Comparison of ENCODE assay signal across 27 cellular contexts in the genomic region with DNA sequence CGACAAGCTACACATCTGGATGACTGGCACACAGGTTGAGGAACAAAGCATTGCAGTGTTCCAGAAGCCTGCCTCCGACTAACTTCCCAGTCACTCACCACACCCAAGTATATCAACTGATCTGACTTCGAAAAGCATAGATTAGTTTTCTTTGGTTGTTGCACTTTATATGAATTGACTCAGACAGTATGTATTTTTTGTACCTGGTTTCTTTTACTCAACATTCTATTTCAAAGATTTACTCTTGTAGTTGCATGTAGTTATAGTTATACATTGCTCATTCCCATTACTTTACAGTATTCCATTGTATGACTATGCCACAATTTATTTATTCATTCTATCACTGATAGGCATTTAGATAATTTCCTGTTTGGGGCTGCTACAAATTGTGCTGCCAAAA. TPM values are rescaled to one million over a fixed set of nuclear protein-coding genes. Genes with fewer than 3 reads are reported as not detected.
DNase-seq lines count a peak whose midpoint lies in the region; ATAC-seq, FAIRE-seq and TF ChIP-seq lines count a peak whose summit lies in the region.
"Had no signal": no experiment of that assay in that cellular context is flagged by ENCODE, and none has a peak within 500 bp of the region (broad histone marks: within the 10 kb centered on the region; RNA-seq: fewer than 3 reads in every experiment).

No MANE protein-coding gene starts in this region.

- FAIRE-seq in frontal cortex (lab: Jason Lieb, UNC), result no peak
- FAIRE-seq: HTR-8/SVneo had no signal

- in situ Hi-C loops in mammary epithelial cell (cut with MboI; ENCODE audit: low sequenced_read_pairs in 2 of 2), result no loop called here

- no peaks in the 10 kb centered on the region for H3K79me2 ChIP-seq in mammary epithelial cell (ENCODE audit: insufficient read depth, low read length)
- H3K79me2 ChIP-seq in PC-3 (ENCODE audit: low read length), result no peaks in the 10 kb centered on the region

- H3K36me3 Mint-ChIP-seq in MCF 10A (ENCODE audit: insufficient read depth, unreplicated experiment), result peaks cover 5% of the 10 kb centered on the region
- H3K36me3 Mint-ChIP-seq in naive thymus-derived CD8-positive, alpha-beta T cell, result no peaks in the 10 kb centered on the region
- H3K36me3 Mint-ChIP-seq: CD14-positive monocyte; CD8-positive, alpha-beta memory T cell had no signal

- H3K36me3 ChIP-seq in mammary epithelial cell (ENCODE audit: insufficient read depth, low read length) (no peaks in the 10 kb centered on the region), PC-3 (ENCODE audit: low read depth, low read length) (no peaks in the 10 kb centered on the region)
- H3K36me3 ChIP-seq: BE2C, HAP-1, MG63 had no signal

- TF ChIP-seq CTCF in mammary epithelial cell (conservative IDR thresholded peaks at IDR 0.05 in 1 of 2, IDR thresholded peaks at IDR 0.05 in 1 of 2; ENCODE audit: extremely low read depth in 1 of 2, insufficient read depth in 1 of 2, low read depth in 1 of 2, low read length in 2 of 2) (no peak), MCF 10A (IDR thresholded peaks at IDR 0.05; ENCODE audit: unreplicated experiment) (no peak), PC-3 (conservative IDR thresholded peaks at IDR 0.05; ENCODE audit: low read depth, low read length) (no peak)

- BruUV-seq in mammary epithelial cell (replicated peaks; lab: Mats Ljungman, UMichigan) (no TSS peak), MCF 10A (replicated peaks; lab: Mats Ljungman, UMichigan) (no TSS peak), PC-3 (replicated peaks; lab: Mats Ljungman, UMichigan) (no TSS peak)

- peak; percentile 66 for ATAC-seq in PC-3
- peak; percentile 71 for ATAC-seq in esophagus mucosa
- ATAC-seq in GM21619 (IDR thresholded peaks at IDR 0.05; ENCODE audit: unreplicated experiment), result no peak
- ATAC-seq in naive thymus-derived CD8-positive, alpha-beta T cell, result no peak

- CTCF ChIA-PET in mammary epithelial cell (lab: Charles Lee; ENCODE audit: low non-redundant PET) (no interaction called here), MCF 10A (lab: Yijun Ruan, JAX) (no interaction called here), PC-3 (lab: Charles Lee) (no interaction called here)

- H3K4me1 ChIP-seq in mammary epithelial cell (ENCODE audit: insufficient read depth, low read length) (peaks cover 10% of the 10 kb centered on the region), PC-3 (ENCODE audit: insufficient read depth, low read length) (peaks cover 39% of the 10 kb centered on the region)
- H3K4me1 ChIP-seq: BE2C, HAP-1 had no signal

- 30% methylated on average over 3 of the region's 3 CpGs for WGBS in mammary epithelial cell (ENCODE audit: low coverage, missing lambda C conversion rate)

- H3K4me3 ChIP-seq in mammary epithelial cell (replicated peaks in 1 of 3; ENCODE audit: insufficient read depth in 1 of 3, low read depth in 2 of 3, low read length in 3 of 3) (no peak overlapping the region), PC-3 (ENCODE audit: low read length) (no peak overlapping the region)
- H3K4me3 ChIP-seq: HAP-1, MG63 had no signal

- H3K9me3 Mint-ChIP-seq in MCF 10A (ENCODE audit: unreplicated experiment), result peaks cover 18% of the 10 kb centered on the region
- peaks cover 0 to 13% (median 0%) of the 10 kb centered on the region in 9 donors for H3K9me3 Mint-ChIP-seq in naive thymus-derived CD8-positive, alpha-beta T cell

- H3K4me3 Mint-ChIP-seq in MCF 10A (ENCODE audit: unreplicated experiment), result no peak overlapping the region
- no peak overlapping the region for H3K4me3 Mint-ChIP-seq in naive thymus-derived CD8-positive, alpha-beta T cell
- H3K4me3 Mint-ChIP-seq: CD14-positive monocyte; CD8-positive, alpha-beta memory T cell had no signal

- H3K27ac Mint-ChIP-seq in MCF 10A (ENCODE audit: low read depth, unreplicated experiment), result no peak overlapping the region
- H3K27ac Mint-ChIP-seq in naive thymus-derived CD8-positive, alpha-beta T cell, result no peak overlapping the region
- H3K27ac Mint-ChIP-seq: CD14-positive monocyte; CD8-positive, alpha-beta memory T cell had no signal

- no peaks in the 10 kb centered on the region for H3K27me3 Mint-ChIP-seq in MCF 10A (ENCODE audit: insufficient read depth, unreplicated experiment)
- H3K27me3 Mint-ChIP-seq in naive thymus-derived CD8-positive, alpha-beta T cell, result no peaks in the 10 kb centered on the region
- H3K27me3 Mint-ChIP-seq: CD8-positive, alpha-beta memory T cell had no signal

- POLR2A ChIA-PET in MCF 10A (lab: Yijun Ruan, JAX), result no interaction called here
- POLR2A ChIA-PET in PC-3 (lab: Charles Lee; ENCODE audit: unreplicated experiment), result interaction anchor here (0.5 kb wide), 1 partner anchor 57 kb away, joined by 6 read pairs; no protein-coding TSS in a partner anchor
- POLR2A ChIA-PET in naive thymus-derived CD8-positive, alpha-beta T cell (lab: Charles Lee), result no interaction called here

- H3F3A ChIP-seq in PC-3 (ENCODE audit: low read length, unreplicated experiment), result peaks cover 4% of the 10 kb centered on the region

- H2AFZ ChIP-seq in mammary epithelial cell (ENCODE audit: low read depth, low read length), result peak overlapping the region; percentile 7
- no peak overlapping the region for H2AFZ ChIP-seq in PC-3 (ENCODE audit: low read length)

- no peaks in the 10 kb centered on the region for H3K9me2 ChIP-seq in PC-3 (replicated peaks; ENCODE audit: low read length)

- H3K9me3 ChIP-seq in mammary epithelial cell (replicated peaks; ENCODE audit: insufficient read depth, low read length), result peaks cover 1% of the 10 kb centered on the region
- no peaks in the 10 kb centered on the region for H3K9me3 ChIP-seq in PC-3 (ENCODE audit: low read length)
- H3K9me3 ChIP-seq: BE2C, HAP-1 had no signal

- peak overlapping the region; percentile 62 for H3K27ac ChIP-seq in mammary epithelial cell (ENCODE audit: insufficient read depth, low read depth, low read length)
- peak overlapping the region; percentile 53 for H3K27ac ChIP-seq in PC-3 (ENCODE audit: low read length)
- H3K27ac ChIP-seq: 22Rv1 had no signal

- dilution Hi-C loops in mammary epithelial cell (cut with HindIII; ENCODE audit: low sequenced_read_pairs), result no loop called here

- H3K27me3 ChIP-seq in mammary epithelial cell (ENCODE audit: insufficient read depth, low read length) (no peaks in the 10 kb centered on the region), PC-3 (ENCODE audit: low read length) (no peaks in the 10 kb centered on the region)
- H3K27me3 ChIP-seq: BE2C, MG63 had no signal

- DNase-seq in mammary epithelial cell, result peak; percentile 80
- DNase-seq in MCF 10A (ENCODE audit: unreplicated experiment), result no peak
- DNase-seq in PC-3, result peak; percentile 71
- DNase-seq in frontal cortex (ENCODE audit: low spot score in 2 of 2), result no peak
- DNase-seq in naive thymus-derived CD8-positive, alpha-beta T cell, result no peak
- DNase-seq in activated gamma-delta T cell treated with Interleukin-2 at 50 U/mL for 16 hours, result no peak
- DNase-seq: BE2C; CD8-positive, alpha-beta memory T cell; DMS 273 treated with DMSO at 0.1 percent for 48 hours; DMS79; KBM-7; MG63; NCI-H1105 treated with DMSO at 0.1 percent for 48 hours; NCI-H146; NCI-H1930; NCI-H2107; NCI-H446; NCI-H524 treated with DMSO at 0.1 percent for 48 hours; RPMI8226; SHP77 had no signal

- H3K9ac ChIP-seq in mammary epithelial cell (ENCODE audit: insufficient read depth, low read length), result no peak overlapping the region
- H3K9ac ChIP-seq in PC-3 (ENCODE audit: low read length), result no peak overlapping the region

- peaks cover 17% of the 10 kb centered on the region for H3K4me1 Mint-ChIP-seq in MCF 10A (ENCODE audit: insufficient read depth, unreplicated experiment)
- no peaks in the 10 kb centered on the region for H3K4me1 Mint-ChIP-seq in naive thymus-derived CD8-positive, alpha-beta T cell
- H3K4me1 Mint-ChIP-seq: CD14-positive monocyte; CD8-positive, alpha-beta memory T cell had no signal

- H3K4me2 ChIP-seq in mammary epithelial cell (ENCODE audit: insufficient read depth, low read depth, low read length), result peak overlapping the region; percentile 13
- H3K4me2 ChIP-seq in PC-3 (ENCODE audit: low read length), result peak overlapping the region; percentile 5; the same call in 1 of the 2 replicates

- intact Hi-C loops in mammary epithelial cell (cut with micrococcal nuclease) (loop anchor here (5.0 kb wide), 1 partner anchor 33 kb away; no protein-coding TSS in a partner anchor), MCF 10A (cut with micrococcal nuclease) (no loop called here), PC-3 (cut with micrococcal nuclease) (loop anchor here (10.0 kb wide), 1 partner anchor 125 kb away; no protein-coding TSS in a partner anchor)

- H4K20me1 ChIP-seq in mammary epithelial cell (ENCODE audit: insufficient read depth, low read length) (no peaks in the 10 kb centered on the region), PC-3 (ENCODE audit: low read length) (no peaks in the 10 kb centered on the region)

RNA-seq across cellular contexts. Expression of a gene that starts 17.9 kb away (rescaled TPM):
- total RNA-seq in mammary epithelial cell (1 to 10 TPM in 1 of 2 donors, under 1 TPM in 1; 0.67 to 3.0 TPM), MCF 10A (2022) (not detected in 2 replicates), PC-3 (2014; rRNA removed) (not detected in 2 replicates), esophagus mucosa (not detected), frontal cortex (not detected)
- polyA plus RNA-seq in mammary epithelial cell, result 0.28 TPM
- 8.7 TPM for polyA minus RNA-seq in mammary epithelial cell
- not detected for total RNA-seq in naive thymus-derived CD8-positive, alpha-beta T cell
- not detected for polyA plus RNA-seq in naive thymus-derived CD8-positive, alpha-beta T cell
- total RNA-seq: CD8-positive, alpha-beta memory T cell; LHCN-M2 had no signal
- polyA plus RNA-seq: CD14-positive monocyte; CD8-positive, alpha-beta memory T cell had no signal

RNA-seq across cellular contexts. Expression of a gene that starts 18.0 kb away (rescaled TPM):
- total RNA-seq in mammary epithelial cell (under 1 TPM in 1 of 2 donors, not detected in 1; 0.17 TPM), MCF 10A (2022) (0.28 and 0.49 TPM in 2 replicates), PC-3 (2014; rRNA removed) (not detected in 2 replicates), esophagus mucosa (not detected), frontal cortex (not detected)
- not detected for polyA plus RNA-seq in mammary epithelial cell
- polyA minus RNA-seq in mammary epithelial cell, result not detected
- total RNA-seq in naive thymus-derived CD8-positive, alpha-beta T cell, result not detected
- polyA plus RNA-seq in naive thymus-derived CD8-positive, alpha-beta T cell, result not detected
- total RNA-seq: CD8-positive, alpha-beta memory T cell; LHCN-M2 had no signal
- polyA plus RNA-seq: CD14-positive monocyte; CD8-positive, alpha-beta memory T cell had no signal

Comparison
In these comparisons a context has a peak if more than half of its experiments do, and no peak if none do; other contexts are left out.
1. DNase-seq: peak in mammary epithelial cell (single experiment) and PC-3 (single experiment); none in MCF 10A (single experiment), frontal cortex (0 of 2), naive thymus-derived CD8-positive, alpha-beta T cell (0 of 10) and activated gamma-delta T cell treated with Interleukin-2 at 50 U/mL for 16 hours (single experiment).
2. ATAC-seq: peak in PC-3 (single experiment) and esophagus mucosa (single experiment); none in GM21619 (single experiment) and naive thymus-derived CD8-positive, alpha-beta T cell (0 of 2).